In genomic region chr21:29002442-29003144, GRCh38 we compare ENCODE assay signal across 8 cellular contexts.
DNase-seq lines count a peak whose midpoint lies in the region; ATAC-seq and TF ChIP-seq lines count a peak whose summit lies in the region.

No MANE protein-coding gene starts in this region.

- TF ChIP-seq CTCF in OCI-LY3 (IDR thresholded peaks at IDR 0.05; ENCODE audit: low read depth, low read length), result no peak

- no peaks in the 10 kb centered on the region for H3K79me2 ChIP-seq in OCI-LY3 (ENCODE audit: low read length)

- peak overlapping the region; percentile 70 for H3K27ac ChIP-seq in OCI-LY3 (ENCODE audit: low read length)

- peak overlapping the region; percentile 93 for H3K4me2 ChIP-seq in OCI-LY3 (ENCODE audit: low read length)

- H4K20me1 ChIP-seq in OCI-LY3 (ENCODE audit: insufficient read depth, low read length), result no peaks in the 10 kb centered on the region

- no peaks in the 10 kb centered on the region for H3K27me3 ChIP-seq in OCI-LY3 (ENCODE audit: low read depth, low read length)

- H3K9me3 ChIP-seq in OCI-LY3 (ENCODE audit: insufficient read depth, low read length), result no peaks in the 10 kb centered on the region

- H3K4me1 ChIP-seq in OCI-LY3 (ENCODE audit: low read length), result peaks cover 5% of the 10 kb centered on the region; the same call in 1 of the 2 replicates

- H3K9ac ChIP-seq in OCI-LY3 (ENCODE audit: low read length), result peak overlapping the region; percentile 77

- H2AFZ ChIP-seq in OCI-LY3 (ENCODE audit: low read depth, low read length), result peak overlapping the region; percentile 80; the same call in 1 of the 2 replicates

- peak overlapping the region; percentile 82 for H3K4me3 ChIP-seq in OCI-LY3 (ENCODE audit: low read length)

- DNase-seq in DMS 273 (lab: John Stamatoyannopoulos, UW; ENCODE audit: unreplicated experiment), result peak; percentile 96
- DNase-seq in HuH-7 (ENCODE audit: low spot score), result peak; percentile 97
- peak; percentile 89 for DNase-seq in activated T-cell treated with anti-CD3 and anti-CD28 coated beads for 24 hours (ENCODE audit: low read depth)
- DNase-seq in epidermal melanocyte (ENCODE audit: insufficient read length, low spot score), result peak; percentile 96
- peak; percentile 98 for DNase-seq in middle frontal gyrus (ENCODE audit: extremely low spot score, low spot score)
- peak; percentile 85 to 93 for DNase-seq in stimulated activated CD8-positive, alpha-beta memory T cell treated with anti-CD3 and anti-CD28 coated beads, Interleukin-2, amount 100 ng/mL, for 1 hour (ENCODE audit: low read depth in 2 of 2)

- H3K36me3 ChIP-seq in OCI-LY3 (replicated peaks; ENCODE audit: low read depth, low read length), result no peaks in the 10 kb centered on the region

- ATAC-seq in GM21526 (IDR thresholded peaks at IDR 0.05; ENCODE audit: low FRiP score, unreplicated experiment), result peak; percentile 99

Comparison
In these comparisons a context has a peak if more than half of its experiments do, and no peak if none do; other contexts are left out.
1. Peak in every context shown above with its lines: DNase-seq, ATAC-seq, H3K4me3 ChIP-seq and H3K27ac ChIP-seq.